ENCODE assay signal across 15 cellular contexts in genomic region chr13:61277088-61277487, GRCh38.
DNase-seq lines count a peak whose midpoint lies in the region; TF ChIP-seq lines count a peak whose summit lies in the region.
"Had no signal": no experiment of that assay in that cellular context is flagged by ENCODE, and none has a peak within 500 bp of the region (broad histone marks: within the 10 kb centered on the region; RNA-seq: fewer than 3 reads in every experiment).

No MANE protein-coding gene starts in this region.

- DNase-seq in epithelial cell of proximal tubule (ENCODE audit: low read depth): peak; percentile 71
- DNase-seq in kidney tubule cell (ENCODE audit: low spot score): peak; percentile 71
- DNase-seq in renal cortical epithelial cell (ENCODE audit: low read depth): peak; percentile 42
- DNase-seq in NCI-H2171 treated with DMSO at 0.1 percent for 48 hours (lab: John Stamatoyannopoulos, UW): no peak
- DNase-seq in NCI-H1092 treated with DMSO at 0.1 percent for 48 hours (lab: John Stamatoyannopoulos, UW): no peak
- DNase-seq in C1 segment of cervical spinal cord (lab: John Stamatoyannopoulos, UW): no peak
- DNase-seq: 8988T; BE2C; Caco-2; Calu3; CD4-positive, alpha-beta T cell; CD8-positive, alpha-beta T cell; DMS79 treated with DMSO at 0.1 percent for 48 hours; GF-D8 had no signal

- TF ChIP-seq CTCF in epithelial cell of proximal tubule (conservative IDR thresholded peaks at IDR 0.05; ENCODE audit: low read depth, low read length): no peak

- no peak overlapping the region for H3K4me3 ChIP-seq in epithelial cell of proximal tubule (ENCODE audit: low read depth, low read length)
- H3K4me3 ChIP-seq: BLaER1 had no signal

Comparison
In these comparisons a context has a peak if more than half of its experiments do, and no peak if none do; other contexts are left out.
1. DNase-seq: peak in epithelial cell of proximal tubule (single experiment), kidney tubule cell (single experiment) and renal cortical epithelial cell (single experiment); none in NCI-H2171 treated with DMSO at 0.1 percent for 48 hours (single experiment), NCI-H1092 treated with DMSO at 0.1 percent for 48 hours (single experiment) and C1 segment of cervical spinal cord (0 of 14).